In genomic region chr10:117461766-117462423, GRCh38 we compare ENCODE assay signal across 1 cellular context.
A peak's percentile ranks its signal among the peaks of the same experiment; 100 is the strongest.
TF ChIP-seq lines count a peak whose summit lies in the region.

No MANE protein-coding gene starts in this region.

TF ChIP-seq in HEK293, 187 proteins besides CTCF, POLR2A, EP300 and RAD21 (continued from another document and continues in another):
- TF ChIP-seq ZNF157 (tag by site-specific recombination; IDR thresholded peaks at IDR 0.05) (no peak), ZNF202 (tag by site-specific recombination; IDR thresholded peaks at IDR 0.05; ENCODE audit: borderline replicate concordance) (no peak), ZNF571 (tag by site-specific recombination; IDR thresholded peaks at IDR 0.05) (no peak), IKZF3 (tag by site-specific recombination; IDR thresholded peaks at IDR 0.05) (peak; percentile 31; the same call in 1 of the 2 replicates), ZNF24 (tag by site-specific recombination; IDR thresholded peaks at IDR 0.05) (no peak), ZNF518A (tag by site-specific recombination; conservative IDR thresholded peaks at IDR 0.05; ENCODE audit: low read depth) (0 out of 2 replicates have a peak, but pooled peaks have one; percentile 33), ZNF174 (tag by site-specific recombination; IDR thresholded peaks at IDR 0.05) (no peak), ZNF37A (tag by site-specific recombination; IDR thresholded peaks at IDR 0.05) (no peak), KLF7 (tag by site-specific recombination; IDR thresholded peaks at IDR 0.05; ENCODE audit: borderline replicate concordance) (0 out of 2 replicates have a peak, but pooled peaks have one; percentile 54), ZNF133 (tag by site-specific recombination; IDR thresholded peaks at IDR 0.05) (no peak), ZNF423 (tag by site-specific recombination; IDR thresholded peaks at IDR 0.05) (no peak), BCL11A (tag by site-specific recombination; IDR thresholded peaks at IDR 0.05; ENCODE audit: low read depth) (no peak), ZNF248 (tag by site-specific recombination; IDR thresholded peaks at IDR 0.05) (no peak), ZNF654 (tag by site-specific recombination; IDR thresholded peaks at IDR 0.05; ENCODE audit: low read depth) (no peak), ZNF488 (tag by site-specific recombination; IDR thresholded peaks at IDR 0.05) (no peak), ZNF660 (tag by site-specific recombination; IDR thresholded peaks at IDR 0.05) (peak; percentile 61; the same call in 1 of the 2 replicates), BCL6B (tag by site-specific recombination; IDR thresholded peaks at IDR 0.05) (no peak), ZNF350 (tag by site-specific recombination; IDR thresholded peaks at IDR 0.05) (no peak), ZFP37 (tag by site-specific recombination; IDR thresholded peaks at IDR 0.05) (0 out of 2 replicates have a peak, but pooled peaks have one; percentile 24), ZNF223 (tag by site-specific recombination; IDR thresholded peaks at IDR 0.05) (no peak), TCF7L2 (IDR thresholded peaks at IDR 0.05; ENCODE audit: borderline replicate concordance, low read depth, low read length) (no peak), ZNF266 (tag by site-specific recombination; IDR thresholded peaks at IDR 0.05; ENCODE audit: low read depth) (no peak), ZNF596 (tag by site-specific recombination; IDR thresholded peaks at IDR 0.05) (no peak), ZNF558 (tag by site-specific recombination; IDR thresholded peaks at IDR 0.05) (no peak), ZNF155 (tag by site-specific recombination; IDR thresholded peaks at IDR 0.05) (no peak), ZNF830 (tag by site-specific recombination; IDR thresholded peaks at IDR 0.05; ENCODE audit: low read depth) (no peak), ZFP69B (tag by site-specific recombination; IDR thresholded peaks at IDR 0.05) (peak; percentile 56; the same call in 1 of the 2 replicates), SCRT2 (tag by site-specific recombination; IDR thresholded peaks at IDR 0.05) (0 out of 2 replicates have a peak, but pooled peaks have one; percentile 17), ZNF341 (tag by site-specific recombination; IDR thresholded peaks at IDR 0.05; ENCODE audit: low read depth) (no peak), ZNF280C (tag by site-specific recombination; IDR thresholded peaks at IDR 0.05) (no peak), KLF16 (tag by site-specific recombination; IDR thresholded peaks at IDR 0.05) (0 out of 2 replicates have a peak, but pooled peaks have one; percentile 22), ZNF169 (tag by site-specific recombination; IDR thresholded peaks at IDR 0.05) (no peak), ZNF837 (tag by site-specific recombination; IDR thresholded peaks at IDR 0.05) (no peak), ZNF148 (tag by site-specific recombination; IDR thresholded peaks at IDR 0.05; ENCODE audit: borderline replicate concordance) (no peak), ZNF777 (tag by site-specific recombination; IDR thresholded peaks at IDR 0.05; ENCODE audit: borderline replicate concordance) (no peak), ZSCAN30 (tag by site-specific recombination; IDR thresholded peaks at IDR 0.05) (no peak), FEZF1 (tag by site-specific recombination; IDR thresholded peaks at IDR 0.05) (peak; percentile 8; the same call in 1 of the 2 replicates), ZNF548 (tag by site-specific recombination; IDR thresholded peaks at IDR 0.05) (no peak), SP3 (tag by site-specific recombination; IDR thresholded peaks at IDR 0.05) (no peak), ZSCAN23 (tag by site-specific recombination; IDR thresholded peaks at IDR 0.05) (no peak)
- TF ChIP-seq, protein P1, sequence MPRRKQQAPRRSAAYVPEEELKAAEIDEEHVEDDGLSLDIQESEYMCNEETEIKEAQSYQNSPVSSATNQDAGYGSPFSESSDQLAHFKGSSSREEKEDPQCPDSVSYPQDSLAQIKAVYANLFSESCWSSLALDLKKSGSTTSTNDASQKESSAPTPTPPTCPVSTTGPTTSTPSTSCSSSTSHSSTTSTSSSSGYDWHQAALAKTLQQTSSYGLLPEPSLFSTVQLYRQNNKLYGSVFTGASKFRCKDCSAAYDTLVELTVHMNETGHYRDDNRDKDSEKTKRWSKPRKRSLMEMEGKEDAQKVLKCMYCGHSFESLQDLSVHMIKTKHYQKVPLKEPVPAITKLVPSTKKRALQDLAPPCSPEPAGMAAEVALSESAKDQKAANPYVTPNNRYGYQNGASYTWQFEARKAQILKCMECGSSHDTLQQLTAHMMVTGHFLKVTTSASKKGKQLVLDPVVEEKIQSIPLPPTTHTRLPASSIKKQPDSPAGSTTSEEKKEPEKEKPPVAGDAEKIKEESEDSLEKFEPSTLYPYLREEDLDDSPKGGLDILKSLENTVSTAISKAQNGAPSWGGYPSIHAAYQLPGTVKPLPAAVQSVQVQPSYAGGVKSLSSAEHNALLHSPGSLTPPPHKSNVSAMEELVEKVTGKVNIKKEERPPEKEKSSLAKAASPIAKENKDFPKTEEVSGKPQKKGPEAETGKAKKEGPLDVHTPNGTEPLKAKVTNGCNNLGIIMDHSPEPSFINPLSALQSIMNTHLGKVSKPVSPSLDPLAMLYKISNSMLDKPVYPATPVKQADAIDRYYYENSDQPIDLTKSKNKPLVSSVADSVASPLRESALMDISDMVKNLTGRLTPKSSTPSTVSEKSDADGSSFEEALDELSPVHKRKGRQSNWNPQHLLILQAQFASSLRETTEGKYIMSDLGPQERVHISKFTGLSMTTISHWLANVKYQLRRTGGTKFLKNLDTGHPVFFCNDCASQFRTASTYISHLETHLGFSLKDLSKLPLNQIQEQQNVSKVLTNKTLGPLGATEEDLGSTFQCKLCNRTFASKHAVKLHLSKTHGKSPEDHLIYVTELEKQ (tag by site-specific recombination; IDR thresholded peaks at IDR 0.05; ENCODE audit: borderline replicate concordance) = peak; percentile 96
- TF ChIP-seq, protein P2, sequence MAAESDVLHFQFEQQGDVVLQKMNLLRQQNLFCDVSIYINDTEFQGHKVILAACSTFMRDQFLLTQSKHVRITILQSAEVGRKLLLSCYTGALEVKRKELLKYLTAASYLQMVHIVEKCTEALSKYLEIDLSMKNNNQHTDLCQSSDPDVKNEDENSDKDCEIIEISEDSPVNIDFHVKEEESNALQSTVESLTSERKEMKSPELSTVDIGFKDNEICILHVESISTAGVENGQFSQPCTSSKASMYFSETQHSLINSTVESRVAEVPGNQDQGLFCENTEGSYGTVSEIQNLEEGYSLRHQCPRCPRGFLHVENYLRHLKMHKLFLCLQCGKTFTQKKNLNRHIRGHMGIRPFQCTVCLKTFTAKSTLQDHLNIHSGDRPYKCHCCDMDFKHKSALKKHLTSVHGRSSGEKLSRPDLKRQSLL (tag by site-specific recombination; IDR thresholded peaks at IDR 0.05) = no peak
- TF ChIP-seq, protein P3, sequence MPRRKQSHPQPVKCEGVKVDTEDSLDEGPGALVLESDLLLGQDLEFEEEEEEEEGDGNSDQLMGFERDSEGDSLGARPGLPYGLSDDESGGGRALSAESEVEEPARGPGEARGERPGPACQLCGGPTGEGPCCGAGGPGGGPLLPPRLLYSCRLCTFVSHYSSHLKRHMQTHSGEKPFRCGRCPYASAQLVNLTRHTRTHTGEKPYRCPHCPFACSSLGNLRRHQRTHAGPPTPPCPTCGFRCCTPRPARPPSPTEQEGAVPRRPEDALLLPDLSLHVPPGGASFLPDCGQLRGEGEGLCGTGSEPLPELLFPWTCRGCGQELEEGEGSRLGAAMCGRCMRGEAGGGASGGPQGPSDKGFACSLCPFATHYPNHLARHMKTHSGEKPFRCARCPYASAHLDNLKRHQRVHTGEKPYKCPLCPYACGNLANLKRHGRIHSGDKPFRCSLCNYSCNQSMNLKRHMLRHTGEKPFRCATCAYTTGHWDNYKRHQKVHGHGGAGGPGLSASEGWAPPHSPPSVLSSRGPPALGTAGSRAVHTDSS (tag by site-specific recombination; IDR thresholded peaks at IDR 0.05) = no peak
- TF ChIP-seq, protein P4, sequence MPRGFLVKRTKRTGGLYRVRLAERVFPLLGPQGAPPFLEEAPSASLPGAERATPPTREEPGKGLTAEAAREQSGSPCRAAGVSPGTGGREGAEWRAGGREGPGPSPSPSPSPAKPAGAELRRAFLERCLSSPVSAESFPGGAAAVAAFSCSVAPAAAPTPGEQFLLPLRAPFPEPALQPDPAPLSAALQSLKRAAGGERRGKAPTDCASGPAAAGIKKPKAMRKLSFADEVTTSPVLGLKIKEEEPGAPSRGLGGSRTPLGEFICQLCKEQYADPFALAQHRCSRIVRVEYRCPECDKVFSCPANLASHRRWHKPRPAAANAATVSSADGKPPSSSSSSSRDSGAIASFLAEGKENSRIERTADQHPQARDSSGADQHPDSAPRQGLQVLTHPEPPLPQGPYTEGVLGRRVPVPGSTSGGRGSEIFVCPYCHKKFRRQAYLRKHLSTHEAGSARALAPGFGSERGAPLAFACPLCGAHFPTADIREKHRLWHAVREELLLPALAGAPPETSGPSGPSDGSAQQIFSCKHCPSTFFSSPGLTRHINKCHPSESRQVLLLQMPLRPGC (tag by site-specific recombination; IDR thresholded peaks at IDR 0.05) = peak; percentile 85
